Comparison of ENCODE assay signal across 13 cellular contexts in the genomic region with DNA sequence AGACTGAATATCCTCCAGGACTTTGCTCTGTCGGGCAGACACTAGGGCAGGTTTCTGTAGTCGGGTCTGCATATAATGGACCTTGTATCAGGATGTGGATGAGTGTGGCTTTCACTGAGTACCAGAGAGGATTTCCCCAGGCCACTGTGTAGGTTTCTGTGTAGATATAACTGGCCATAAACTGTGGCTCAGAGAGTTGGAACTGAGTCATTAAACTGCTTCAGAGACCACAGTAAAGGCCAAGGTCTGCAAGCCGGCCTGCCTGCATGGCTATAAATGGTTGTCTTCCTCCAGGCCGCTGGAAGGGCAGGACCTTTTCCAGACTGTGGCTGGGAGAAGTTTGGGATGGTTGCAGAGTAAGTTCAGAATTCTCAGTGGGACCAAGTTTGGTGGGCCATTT. TPM values are rescaled to one million over a fixed set of nuclear protein-coding genes. Genes with fewer than 3 reads are reported as not detected.
DNase-seq lines count a peak whose midpoint lies in the region; ATAC-seq and TF ChIP-seq lines count a peak whose summit lies in the region.
"Had no signal": no experiment of that assay in that cellular context is flagged by ENCODE, and none has a peak within 500 bp of the region (broad histone marks: within the 10 kb centered on the region; RNA-seq: fewer than 3 reads in every experiment).

No MANE protein-coding gene starts in this region.

- no peak overlapping the region for H2BK120ac ChIP-seq in mesenchymal stem cell (ENCODE audit: low read depth, low read length)

- no peak overlapping the region for H4K91ac ChIP-seq in mesenchymal stem cell (ENCODE audit: low read length)

- H3K9ac ChIP-seq in mesenchymal stem cell (ENCODE audit: low read length), result no peak overlapping the region

- H3K27ac Mint-ChIP-seq in CD4-positive, alpha-beta T cell, result no peak overlapping the region
- H3K27ac Mint-ChIP-seq: naive thymus-derived CD4-positive, alpha-beta T cell had no signal

- no peaks in the 10 kb centered on the region for H3K4me1 ChIP-seq in mesenchymal stem cell (ENCODE audit: control insufficient read depth, insufficient read depth, low read depth, low read length)
- H3K4me1 ChIP-seq: Caco-2 had no signal

- no peaks in the 10 kb centered on the region for H3K27me3 Mint-ChIP-seq in CD4-positive, alpha-beta T cell
- H3K27me3 Mint-ChIP-seq: naive thymus-derived CD4-positive, alpha-beta T cell had no signal

- CTCF ChIA-PET in CD4-positive, alpha-beta T cell (lab: Charles Lee), result no interaction called here

- H2BK15ac ChIP-seq in mesenchymal stem cell (ENCODE audit: low read depth, poor library complexity, severe bottlenecking), result no peak overlapping the region

- peaks cover 8 to 44% of the 10 kb centered on the region in 2 experiments for H3K36me3 ChIP-seq in mesenchymal stem cell (ENCODE audit: control insufficient read depth in 1 of 2, insufficient read depth in 2 of 2, low read depth in 1 of 2, low read length in 2 of 2)

- no peak overlapping the region for H3K4me3 Mint-ChIP-seq in CD4-positive, alpha-beta T cell
- H3K4me3 Mint-ChIP-seq: naive thymus-derived CD4-positive, alpha-beta T cell had no signal

- TF ChIP-seq CTCF in CD4-positive, alpha-beta T cell (IDR thresholded peaks at IDR 0.05), result no peak

- WGBS in mesenchymal stem cell, result 66% methylated on average over 4 of the region's 4 CpGs

- DNase-seq in mesenchymal stem cell (peak; percentile 34), C1 segment of cervical spinal cord (lab: John Stamatoyannopoulos, UW) (no peak)
- no peak for DNase-seq in CD4-positive, alpha-beta T cell
- DNase-seq: activated CD8-positive, alpha-beta memory T cell treated with anti-CD3 and anti-CD28 coated beads, Interleukin-2, amount 50 U/mL, for 48 hours; Caco-2; heart right ventricle; naive thymus-derived CD4-positive, alpha-beta T cell; trophoblast cell had no signal

- H3K4me3 ChIP-seq in mesenchymal stem cell (ENCODE audit: insufficient read depth in 1 of 2, low read depth in 1 of 2, low read length in 2 of 2), result no peak overlapping the region
- H3K4me3 ChIP-seq: heart right ventricle had no signal

- H3K14ac ChIP-seq in mesenchymal stem cell (ENCODE audit: low read length in 2 of 2), result no peak overlapping the region

- no peak overlapping the region for H3K4ac ChIP-seq in mesenchymal stem cell (ENCODE audit: low read depth in 1 of 2, low read length in 2 of 2)

- no peaks in the 10 kb centered on the region for H3K27me3 ChIP-seq in mesenchymal stem cell (ENCODE audit: control insufficient read depth in 1 of 2, insufficient read depth in 1 of 2, low read length in 2 of 2)
- H3K27me3 ChIP-seq in CD4-positive, alpha-beta T cell (ENCODE audit: control insufficient read depth, insufficient read depth, low read length), result no peaks in the 10 kb centered on the region
- H3K27me3 ChIP-seq: heart right ventricle had no signal

- no peak overlapping the region for H3K23ac ChIP-seq in mesenchymal stem cell (ENCODE audit: low read length in 2 of 2)

- H4K8ac ChIP-seq in mesenchymal stem cell (ENCODE audit: low read length), result no peak overlapping the region

- no peak overlapping the region for H3K4me2 ChIP-seq in mesenchymal stem cell (ENCODE audit: low read length, poor library complexity, severe bottlenecking)

- no peak overlapping the region for H3K27ac ChIP-seq in mesenchymal stem cell (ENCODE audit: low read length, poor library complexity, severe bottlenecking)
- no peak overlapping the region for H3K27ac ChIP-seq in CD4-positive, alpha-beta T cell (ENCODE audit: low read depth, low read length)
- H3K27ac ChIP-seq: heart right ventricle had no signal

- H2BK5ac ChIP-seq in mesenchymal stem cell (ENCODE audit: low read depth, low read length, poor library complexity, severe bottlenecking), result no peak overlapping the region

- POLR2A ChIA-PET in CD4-positive, alpha-beta T cell (lab: Charles Lee), result no interaction called here

- ATAC-seq in GM18511 (IDR thresholded peaks at IDR 0.05; ENCODE audit: unreplicated experiment) (peak; percentile 75), GM21528 (IDR thresholded peaks at IDR 0.05; ENCODE audit: low FRiP score, unreplicated experiment) (peak; percentile 60), HG03442 (IDR thresholded peaks at IDR 0.05; ENCODE audit: unreplicated experiment) (peak; percentile 86), HG03045 (IDR thresholded peaks at IDR 0.05; ENCODE audit: unreplicated experiment) (no peak), esophagus mucosa (no peak)
- ATAC-seq in CD4-positive, alpha-beta T cell (ENCODE audit: poor library complexity), result no peak
- ATAC-seq: naive thymus-derived CD4-positive, alpha-beta T cell had no signal

- no peak overlapping the region for H2AFZ ChIP-seq in mesenchymal stem cell (ENCODE audit: low read depth, low read length)

- H3K4me1 Mint-ChIP-seq in CD4-positive, alpha-beta T cell (ENCODE audit: low read depth), result peaks cover 22% of the 10 kb centered on the region

- peaks cover under 1% of the 10 kb centered on the region for H3K9me3 ChIP-seq in mesenchymal stem cell (ENCODE audit: control insufficient read depth, low read length)
- peaks cover 12% of the 10 kb centered on the region for H3K9me3 ChIP-seq in CD4-positive, alpha-beta T cell (ENCODE audit: control insufficient read depth, low read length)
- H3K9me3 ChIP-seq: Caco-2 had no signal

- peaks cover 2% of the 10 kb centered on the region for H3K9me3 Mint-ChIP-seq in CD4-positive, alpha-beta T cell

- intact Hi-C loops in CD4-positive, alpha-beta T cell (cut with DNase I, micrococcal nuclease), result loop anchor here in 1 of 2 experiments (5.0 kb wide), 1 partner anchor 703 kb away; no protein-coding TSS in a partner anchor

- no peak overlapping the region for H2BK12ac ChIP-seq in mesenchymal stem cell (ENCODE audit: low read length in 2 of 2)

- no peak overlapping the region for H3K18ac ChIP-seq in mesenchymal stem cell (ENCODE audit: low read depth in 1 of 2, low read length in 2 of 2)

- peaks cover 93% of the 10 kb centered on the region for H3K36me3 Mint-ChIP-seq in CD4-positive, alpha-beta T cell (ENCODE audit: low read depth)

- no peak overlapping the region for H2AK5ac ChIP-seq in mesenchymal stem cell (ENCODE audit: low read length, severe bottlenecking)

- H3K79me1 ChIP-seq in mesenchymal stem cell (replicated peaks; ENCODE audit: low read length, poor library complexity, severe bottlenecking), result peaks cover 16% of the 10 kb centered on the region

RNA-seq across cellular contexts. Expression of gene ZNF92, which starts 16.9 kb away (rescaled TPM):
- 4.9 TPM for polyA plus RNA-seq in mesenchymal stem cell (2013, experiment 1 of 2)
- 5.1 TPM for polyA plus RNA-seq in mesenchymal stem cell (2013, experiment 2 of 2)
- 10 to 100 TPM; 29.7 to 30.1 TPM for total RNA-seq in CD4-positive, alpha-beta T cell
- 5.6 TPM for total RNA-seq in esophagus mucosa

Comparison
In these comparisons a context has a peak if more than half of its experiments do, and no peak if none do; other contexts are left out.
1. ATAC-seq: peak in GM18511 (single experiment), GM21528 (single experiment) and HG03442 (single experiment); none in CD4-positive, alpha-beta T cell (single experiment), HG03045 (single experiment) and esophagus mucosa (single experiment).